In genomic region chr7:1021366-1021765, GRCh38 we compare ENCODE assay signal across 26 cellular contexts. TPM values are rescaled to one million over a fixed set of nuclear protein-coding genes. Genes with fewer than 3 reads are reported as not detected.
"Had no signal": no experiment of that assay in that cellular context is flagged by ENCODE, and none has a peak within 500 bp of the region (broad histone marks: within the 10 kb centered on the region; RNA-seq: fewer than 3 reads in every experiment).

No MANE protein-coding gene starts in this region.

- H3K9me3 ChIP-seq: esophagus muscularis mucosa, ovary, prostate gland, tibial artery had no signal

- H3K27me3 ChIP-seq: brain microvascular endothelial cell, dorsolateral prefrontal cortex, esophagus muscularis mucosa, ovary, tibial artery had no signal

- H3K9me3 Mint-ChIP-seq: activated naive CD4-positive, alpha-beta T cell treated with anti-CD3 and anti-CD28 coated beads, Interleukin-2, amount 50 U/mL, for 72 hours; effector memory CD8-positive, alpha-beta T cell; nephron; stimulated activated effector memory CD8-positive, alpha-beta T cell treated with anti-CD3 and anti-CD28 coated beads, Interleukin-12 subunit alpha, Interleukin-12 subunit beta, amount 100 ng/mL, for 72 hours had no signal

- H3K27me3 Mint-ChIP-seq: activated CD4-positive, alpha-beta T cell treated with anti-CD3 and anti-CD28 coated beads, Interleukin-2, amount 10 ng/mL, durations not matched to agents 7 days and 5 days; effector memory CD8-positive, alpha-beta T cell; stimulated activated naive CD8-positive, alpha-beta T cell treated with anti-CD3 and anti-CD28 coated beads, Interleukin-15, amount 100 ng/mL, for 72 hours; T-helper 17 cell had no signal

- H3K4me3 ChIP-seq: dorsolateral prefrontal cortex, esophagus muscularis mucosa, ovary, prostate gland, skin epidermis, tibial artery had no signal

- H3K27ac ChIP-seq: brain microvascular endothelial cell, esophagus muscularis mucosa, neutrophil, ovary, prostate gland, skin epidermis, tibial artery had no signal

- H3K27ac Mint-ChIP-seq: activated CD4-positive, alpha-beta T cell treated with anti-CD3 and anti-CD28 coated beads, Interleukin-2, amount 10 ng/mL, durations not matched to agents 7 days and 5 days; activated CD8-positive, alpha-beta T cell treated with anti-CD3 and anti-CD28 coated beads, Interleukin-2, amount 10 ng/mL, durations not matched to agents 7 days and 5 days; effector memory CD8-positive, alpha-beta T cell; nephron; stimulated activated effector memory CD8-positive, alpha-beta T cell treated with anti-CD3 and anti-CD28 coated beads, Interleukin-12 subunit alpha, Interleukin-12 subunit beta, amount 100 ng/mL, for 72 hours; stimulated activated naive CD8-positive, alpha-beta T cell treated with anti-CD3 and anti-CD28 coated beads, Interleukin-15, amount 100 ng/mL, for 72 hours; T-helper 17 cell had no signal

- ATAC-seq: activated CD8-positive, alpha-beta T cell treated with anti-CD3 and anti-CD28 coated beads, Interleukin-2, amount 10 ng/mL, durations not matched to agents 7 days and 5 days; effector memory CD8-positive, alpha-beta T cell; left ventricle myocardium superior; right cardiac atrium; T-helper 17 cell had no signal

- H3K4me1 ChIP-seq: prostate gland had no signal

- DNase-seq: activated CD4-positive, alpha-beta T cell treated with anti-CD3 and anti-CD28 coated beads, Interleukin-2, amount 10 ng/mL, durations not matched to agents 7 days and 5 days; activated CD8-positive, alpha-beta T cell treated with anti-CD3 and anti-CD28 coated beads, Interleukin-2, amount 10 ng/mL, durations not matched to agents 7 days and 5 days; activated T-cell treated with anti-CD3 and anti-CD28 coated beads, Interleukin-2, amount 50 U/mL, for 1 hour; brain microvascular endothelial cell; central memory CD4-positive, alpha-beta T cell; dorsolateral prefrontal cortex; effector memory CD8-positive, alpha-beta T cell; hypothalamus; left ventricle myocardium superior; mammary epithelial cell; midbrain; ovary; stimulated activated CD4-positive, alpha-beta T cell treated with anti-CD3 and anti-CD28 coated beads, Interleukin-2, amount 100 ng/mL, for 24 hours; stimulated activated naive CD8-positive, alpha-beta T cell treated with anti-CD3 and anti-CD28 coated beads, Interleukin-15, amount 100 ng/mL, for 72 hours; T-helper 17 cell; tibial artery had no signal

- H3K4me3 Mint-ChIP-seq: activated CD4-positive, alpha-beta T cell treated with anti-CD3 and anti-CD28 coated beads, Interleukin-2, amount 10 ng/mL, durations not matched to agents 7 days and 5 days; activated CD8-positive, alpha-beta T cell treated with anti-CD3 and anti-CD28 coated beads, Interleukin-2, amount 10 ng/mL, durations not matched to agents 7 days and 5 days; effector memory CD8-positive, alpha-beta T cell; nephron; stimulated activated effector memory CD8-positive, alpha-beta T cell treated with anti-CD3 and anti-CD28 coated beads, Interleukin-12 subunit alpha, Interleukin-12 subunit beta, amount 100 ng/mL, for 72 hours; stimulated activated naive CD8-positive, alpha-beta T cell treated with anti-CD3 and anti-CD28 coated beads, Interleukin-15, amount 100 ng/mL, for 72 hours; T-helper 17 cell had no signal

- H3K36me3 ChIP-seq: neutrophil, ovary, prostate gland had no signal

RNA-seq across cellular contexts. Expression of gene CYP2W1, which starts 38.4 kb away (rescaled TPM):
- total RNA-seq: activated CD4-positive, alpha-beta T cell treated with anti-CD3 and anti-CD28 coated beads, Interleukin-2, amount 10 ng/mL, durations not matched to agents 7 days and 5 days; activated CD8-positive, alpha-beta T cell treated with anti-CD3 and anti-CD28 coated beads, Interleukin-2, amount 10 ng/mL, durations not matched to agents 7 days and 5 days; activated naive CD4-positive, alpha-beta T cell treated with anti-CD3 and anti-CD28 coated beads, Interleukin-2, amount 50 U/mL, for 72 hours; aorta; frontal cortex; left ventricle myocardium superior; mammary epithelial cell; right cardiac atrium; T-helper 17 cell had no signal
- polyA plus RNA-seq: aorta, mammary epithelial cell, right cardiac atrium had no signal
